10 cellular contexts compared by ENCODE assay signal in the genomic region with DNA sequence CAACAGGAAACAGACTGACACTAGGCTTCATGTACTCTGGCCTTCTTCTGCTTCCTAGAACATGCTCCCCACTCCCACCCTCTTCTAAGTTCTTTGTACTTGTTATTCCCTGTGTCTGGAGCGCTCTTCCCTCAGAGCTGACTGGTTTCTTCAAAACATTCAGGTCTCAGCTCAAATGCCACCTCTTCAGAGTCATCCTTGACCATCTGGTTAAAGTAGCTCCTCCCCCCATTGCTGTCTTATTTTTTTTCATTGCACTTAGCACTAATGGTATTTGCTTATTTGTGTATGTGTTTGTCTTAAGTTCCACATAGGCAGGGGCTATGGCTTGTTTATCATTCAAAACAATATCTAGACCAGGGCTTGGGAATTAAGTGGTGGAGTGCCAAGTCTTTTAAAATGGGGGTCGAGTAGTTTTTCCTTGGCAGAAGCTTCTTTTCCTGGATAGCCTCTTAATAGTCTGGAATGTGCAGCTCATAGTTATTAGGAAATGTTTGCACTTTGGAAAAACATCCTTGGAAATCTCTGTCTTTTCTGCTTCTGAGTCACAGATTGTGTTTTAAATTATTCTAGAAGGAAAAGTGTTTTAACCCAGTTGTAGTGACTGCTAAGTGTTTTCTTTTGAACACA. TPM values are rescaled to one million over a fixed set of nuclear protein-coding genes. Genes with fewer than 3 reads are reported as not detected.
DNase-seq lines count a peak whose midpoint lies in the region; ATAC-seq lines count a peak whose summit lies in the region.
"Had no signal": no experiment of that assay in that cellular context is flagged by ENCODE, and none has a peak within 500 bp of the region (broad histone marks: within the 10 kb centered on the region; RNA-seq: fewer than 3 reads in every experiment).

No MANE protein-coding gene starts in this region.

- no peak overlapping the region for H4K5ac ChIP-seq in mesendoderm (ENCODE audit: low read length)

- H3K4me3 Mint-ChIP-seq in activated T-helper 1 cell treated with anti-CD3 and anti-CD28 coated beads, Interleukin-12 subunit alpha, Interleukin-12 subunit beta, Interleukin-2, Interleukin-4 antibody, amounts not matched to agents 30 ng/mL and 10 ng/mL and 1 ng/mL, durations not matched to agents 14 hours and 24 hours and 36 hours: no peak overlapping the region
- no peak overlapping the region for H3K4me3 Mint-ChIP-seq in stimulated activated effector memory CD8-positive, alpha-beta T cell treated with anti-CD3 and anti-CD28 coated beads, Interleukin-12 subunit alpha, Interleukin-12 subunit beta, amount 100 ng/mL, for 72 hours

- no peaks in the 10 kb centered on the region for H3K36me3 ChIP-seq in mesendoderm (ENCODE audit: control insufficient read depth, insufficient read depth, low read length)

- ATAC-seq in stimulated activated effector memory CD8-positive, alpha-beta T cell treated with anti-CD3 and anti-CD28 coated beads, Interleukin-12 subunit alpha, Interleukin-12 subunit beta, amount 100 ng/mL, for 72 hours: no peak
- no peak for ATAC-seq in activated CD4-positive, CD25-positive, alpha-beta regulatory T cell treated with anti-CD3 and anti-CD28 coated beads, Interleukin-2, amount 50 U/mL, for 24 hours
- ATAC-seq in HG03342 (IDR thresholded peaks at IDR 0.05; ENCODE audit: unreplicated experiment): no peak

- WGBS in mesendoderm (ENCODE audit: extremely low coverage, insufficient coverage, low lambda C conversion rate): no CpG with 5 or more reads among the region's 2 CpGs

- no peak overlapping the region for H3K56ac ChIP-seq in mesendoderm (ENCODE audit: low read length)

- H3K4me1 ChIP-seq in mesendoderm (ENCODE audit: control insufficient read depth, low read depth, low read length): no peaks in the 10 kb centered on the region
- H3K4me1 ChIP-seq: testis had no signal

- H3K4me3 ChIP-seq in mesendoderm (ENCODE audit: low read length): no peak overlapping the region
- H3K4me3 ChIP-seq: testis had no signal

- no peak overlapping the region for H3K4me2 ChIP-seq in mesendoderm (ENCODE audit: low read length)

- H2BK120ac ChIP-seq in mesendoderm (ENCODE audit: low read depth, low read length): no peak overlapping the region

- H2AK5ac ChIP-seq in mesendoderm (ENCODE audit: low read length): no peak overlapping the region

- no peak overlapping the region for H3K23ac ChIP-seq in mesendoderm (ENCODE audit: low read length)

- no peak overlapping the region for H3K18ac ChIP-seq in mesendoderm (ENCODE audit: low read length)

- peaks cover 19% of the 10 kb centered on the region for H3K4me1 Mint-ChIP-seq in activated T-helper 1 cell treated with anti-CD3 and anti-CD28 coated beads, Interleukin-12 subunit alpha, Interleukin-12 subunit beta, Interleukin-2, Interleukin-4 antibody, amounts not matched to agents 30 ng/mL and 10 ng/mL and 1 ng/mL, durations not matched to agents 14 hours and 24 hours and 36 hours (ENCODE audit: low read depth)
- H3K4me1 Mint-ChIP-seq in stimulated activated effector memory CD8-positive, alpha-beta T cell treated with anti-CD3 and anti-CD28 coated beads, Interleukin-12 subunit alpha, Interleukin-12 subunit beta, amount 100 ng/mL, for 72 hours: peaks cover 35% of the 10 kb centered on the region

- no peaks in the 10 kb centered on the region for H3K9me3 Mint-ChIP-seq in activated T-helper 1 cell treated with anti-CD3 and anti-CD28 coated beads, Interleukin-12 subunit alpha, Interleukin-12 subunit beta, Interleukin-2, Interleukin-4 antibody, amounts not matched to agents 30 ng/mL and 10 ng/mL and 1 ng/mL, durations not matched to agents 14 hours and 24 hours and 36 hours
- H3K9me3 Mint-ChIP-seq in stimulated activated effector memory CD8-positive, alpha-beta T cell treated with anti-CD3 and anti-CD28 coated beads, Interleukin-12 subunit alpha, Interleukin-12 subunit beta, amount 100 ng/mL, for 72 hours: no peaks in the 10 kb centered on the region

- H3K27me3 ChIP-seq in mesendoderm (ENCODE audit: insufficient read depth, low read length, poor library complexity): no peaks in the 10 kb centered on the region
- H3K27me3 ChIP-seq: testis had no signal

- no peaks in the 10 kb centered on the region for H3K27me3 Mint-ChIP-seq in activated T-helper 1 cell treated with anti-CD3 and anti-CD28 coated beads, Interleukin-12 subunit alpha, Interleukin-12 subunit beta, Interleukin-2, Interleukin-4 antibody, amounts not matched to agents 30 ng/mL and 10 ng/mL and 1 ng/mL, durations not matched to agents 14 hours and 24 hours and 36 hours (ENCODE audit: insufficient read depth)

- DNase-seq in NCI-H2029 treated with DMSO at 0.1 percent for 48 hours (lab: John Stamatoyannopoulos, UW): peak; percentile 6
- no peak for DNase-seq in NCI-H2029 (lab: John Stamatoyannopoulos, UW)
- no peak for DNase-seq in activated T-helper 1 cell treated with anti-CD3 and anti-CD28 coated beads, Interleukin-12 subunit alpha, Interleukin-12 subunit beta, Interleukin-2, Interleukin-4 antibody, amounts not matched to agents 30 ng/mL and 10 ng/mL and 1 ng/mL, durations not matched to agents 14 hours and 24 hours and 36 hours (ENCODE audit: low spot score)
- peak; percentile 6 for DNase-seq in globus pallidus (ENCODE audit: low spot score)
- DNase-seq in stimulated activated effector memory CD8-positive, alpha-beta T cell treated with anti-CD3 and anti-CD28 coated beads, Interleukin-12 subunit alpha, Interleukin-12 subunit beta, amount 100 ng/mL, for 72 hours (ENCODE audit: low spot score in 2 of 2): no peak
- no peak for DNase-seq in mesendoderm
- DNase-seq: NCI-H2081 treated with DMSO at 0.1 percent for 48 hours, testis had no signal

- no peak overlapping the region for H3K27ac ChIP-seq in mesendoderm (ENCODE audit: low read depth, low read length)
- H3K27ac ChIP-seq: testis had no signal

- no peak overlapping the region for H3K4ac ChIP-seq in mesendoderm (ENCODE audit: low read depth, low read length)

- H4K8ac ChIP-seq in mesendoderm (ENCODE audit: low read depth, low read length): no peak overlapping the region

- peaks cover 11% of the 10 kb centered on the region for H3K36me3 Mint-ChIP-seq in activated T-helper 1 cell treated with anti-CD3 and anti-CD28 coated beads, Interleukin-12 subunit alpha, Interleukin-12 subunit beta, Interleukin-2, Interleukin-4 antibody, amounts not matched to agents 30 ng/mL and 10 ng/mL and 1 ng/mL, durations not matched to agents 14 hours and 24 hours and 36 hours (ENCODE audit: low read depth)
- no peaks in the 10 kb centered on the region for H3K36me3 Mint-ChIP-seq in stimulated activated effector memory CD8-positive, alpha-beta T cell treated with anti-CD3 and anti-CD28 coated beads, Interleukin-12 subunit alpha, Interleukin-12 subunit beta, amount 100 ng/mL, for 72 hours

- peaks cover 11% of the 10 kb centered on the region for H3K79me1 ChIP-seq in mesendoderm (ENCODE audit: low read length)

- no peak overlapping the region for H2BK15ac ChIP-seq in mesendoderm (replicated peaks; ENCODE audit: low read depth)

- peaks cover 12% of the 10 kb centered on the region for H3K79me2 ChIP-seq in mesendoderm (ENCODE audit: control insufficient read depth, insufficient read depth, low read length)

- no peak overlapping the region for H2BK5ac ChIP-seq in mesendoderm (ENCODE audit: low read length)

- H3K27ac Mint-ChIP-seq in activated T-helper 1 cell treated with anti-CD3 and anti-CD28 coated beads, Interleukin-12 subunit alpha, Interleukin-12 subunit beta, Interleukin-2, Interleukin-4 antibody, amounts not matched to agents 30 ng/mL and 10 ng/mL and 1 ng/mL, durations not matched to agents 14 hours and 24 hours and 36 hours: peak overlapping the region; percentile 3
- H3K27ac Mint-ChIP-seq in stimulated activated effector memory CD8-positive, alpha-beta T cell treated with anti-CD3 and anti-CD28 coated beads, Interleukin-12 subunit alpha, Interleukin-12 subunit beta, amount 100 ng/mL, for 72 hours: peak overlapping the region; percentile 2

- intact Hi-C loops in activated T-helper 1 cell treated with anti-CD3 and anti-CD28 coated beads, Interleukin-12 subunit alpha, Interleukin-12 subunit beta, Interleukin-2, Interleukin-4 antibody, amounts not matched to agents 30 ng/mL and 10 ng/mL and 1 ng/mL, durations not matched to agents 14 hours and 24 hours and 36 hours (cut with micrococcal nuclease): loop anchor here (10.0 kb wide), 1 partner anchor 49 kb away; no protein-coding TSS in a partner anchor

- no peak overlapping the region for H3K9ac ChIP-seq in mesendoderm (ENCODE audit: low read length)

RNA-seq across cellular contexts. Expression of a gene that starts 60.0 kb away (rescaled TPM):
- 38.8 and 43.4 TPM in 2 replicates for total RNA-seq in activated T-helper 1 cell treated with anti-CD3 and anti-CD28 coated beads, Interleukin-12 subunit alpha, Interleukin-12 subunit beta, Interleukin-2, Interleukin-4 antibody, amounts not matched to agents 30 ng/mL and 10 ng/mL and 1 ng/mL, durations not matched to agents 14 hours and 24 hours and 36 hours
- polyA plus RNA-seq in mesendoderm (2013, experiment 1 of 2): 73.1 TPM
- 72.8 TPM for polyA plus RNA-seq in mesendoderm (2013, experiment 2 of 2)

Comparison
In these comparisons a context has a peak if more than half of its experiments do, and no peak if none do; other contexts are left out.
1. DNase-seq: peak in NCI-H2029 treated with DMSO at 0.1 percent for 48 hours (single experiment) and globus pallidus (single experiment); none in NCI-H2029 (single experiment), activated T-helper 1 cell treated with anti-CD3 and anti-CD28 coated beads, Interleukin-12 subunit alpha, Interleukin-12 subunit beta, Interleukin-2, Interleukin-4 antibody, amounts not matched to agents 30 ng/mL and 10 ng/mL and 1 ng/mL, durations not matched to agents 14 hours and 24 hours and 36 hours (single experiment), stimulated activated effector memory CD8-positive, alpha-beta T cell treated with anti-CD3 and anti-CD28 coated beads, Interleukin-12 subunit alpha, Interleukin-12 subunit beta, amount 100 ng/mL, for 72 hours (0 of 2) and mesendoderm (single experiment).